ENCODE assay signal across 10 cellular contexts in genomic region chr19:2529473-2529918, GRCh38. TPM values are rescaled to one million over a fixed set of nuclear protein-coding genes. Genes with fewer than 3 reads are reported as not detected.
DNase-seq lines count a peak whose midpoint lies in the region; ATAC-seq, FAIRE-seq and TF ChIP-seq lines count a peak whose summit lies in the region.
"Had no signal": no experiment of that assay in that cellular context is flagged by ENCODE, and none has a peak within 500 bp of the region (broad histone marks: within the 10 kb centered on the region; RNA-seq: fewer than 3 reads in every experiment).

No MANE protein-coding gene starts in this region.

- in situ Hi-C loops in gastrocnemius medialis (cut with MboI; ENCODE audit: low sequenced_read_pairs in 4 of 4): no loop called here

- H3K27ac ChIP-seq in gastrocnemius medialis: peak overlapping the region in 3 of 4 donors; percentile 36 to 38 (median 36)

- ATAC-seq in gastrocnemius medialis (peak; percentile 91), GM18909 (IDR thresholded peaks at IDR 0.05; ENCODE audit: poor library complexity, unreplicated experiment) (no peak)

- peaks cover 15 to 18% of the 10 kb centered on the region in 2 donors for H3K4me1 ChIP-seq in gastrocnemius medialis

- no peak overlapping the region for H3K27ac Mint-ChIP-seq in progenitor cell of endocrine pancreas
- H3K27ac Mint-ChIP-seq: activated CD4-positive, alpha-beta T cell treated with anti-CD3 and anti-CD28 coated beads, Interleukin-2, amount 10 ng/mL, durations not matched to agents 24 days and 14 days had no signal

- no peaks in the 10 kb centered on the region for H3K9me3 ChIP-seq in gastrocnemius medialis

- no peaks in the 10 kb centered on the region for H3K27me3 Mint-ChIP-seq in progenitor cell of endocrine pancreas
- H3K27me3 Mint-ChIP-seq: activated CD4-positive, alpha-beta T cell treated with anti-CD3 and anti-CD28 coated beads, Interleukin-2, amount 10 ng/mL, durations not matched to agents 24 days and 14 days had no signal

- peaks cover 5% of the 10 kb centered on the region for H3K9me3 Mint-ChIP-seq in progenitor cell of endocrine pancreas (ENCODE audit: low read depth)
- H3K9me3 Mint-ChIP-seq: activated CD4-positive, alpha-beta T cell treated with anti-CD3 and anti-CD28 coated beads, Interleukin-2, amount 10 ng/mL, durations not matched to agents 24 days and 14 days had no signal

- no peak for TF ChIP-seq POLR2A in gastrocnemius medialis (IDR thresholded peaks at IDR 0.05)

- no peak for FAIRE-seq in GM19239 (lab: Jason Lieb, UNC)
- FAIRE-seq: colon had no signal

- peaks cover 9% of the 10 kb centered on the region for H3K4me1 Mint-ChIP-seq in progenitor cell of endocrine pancreas (ENCODE audit: low read depth)

- DNase-seq in GM06990 (ENCODE audit: extremely low read depth, insufficient read length) (peak; percentile 54), NCI-H774 (lab: John Stamatoyannopoulos, UW) (peak; percentile 21), epithelial cell of esophagus (ENCODE audit: low read depth) (peak; percentile 99), gastrocnemius medialis (peak; percentile 64 to 76), progenitor cell of endocrine pancreas (ENCODE audit: low spot score, unreplicated experiment) (no peak), GM19239 (ENCODE audit: insufficient read length, low spot score) (no peak)
- DNase-seq in effector CD8-positive, alpha-beta T cell (lab: John Stamatoyannopoulos, UW): no peak
- DNase-seq: activated CD4-positive, alpha-beta T cell treated with anti-CD3 and anti-CD28 coated beads, Interleukin-2, amount 10 ng/mL, durations not matched to agents 24 days and 14 days had no signal

- no peaks in the 10 kb centered on the region; the same call in 1 of the 2 replicates for H3K36me3 ChIP-seq in GM06990 (ENCODE audit: control insufficient read depth, insufficient read depth, low read length)
- no peaks in the 10 kb centered on the region for H3K36me3 ChIP-seq in gastrocnemius medialis

- peaks cover 2% of the 10 kb centered on the region for H3K36me3 Mint-ChIP-seq in progenitor cell of endocrine pancreas (ENCODE audit: insufficient read depth)

- intact Hi-C loops in gastrocnemius medialis (cut with DNase I; ENCODE audit: low total_unique reads): no loop called here

- H3K4me3 Mint-ChIP-seq in progenitor cell of endocrine pancreas (ENCODE audit: low read depth): no peak overlapping the region
- H3K4me3 Mint-ChIP-seq: activated CD4-positive, alpha-beta T cell treated with anti-CD3 and anti-CD28 coated beads, Interleukin-2, amount 10 ng/mL, durations not matched to agents 24 days and 14 days had no signal

- TF ChIP-seq CTCF in GM06990 (IDR thresholded peaks at IDR 0.05; ENCODE audit: insufficient read depth, low read length, poor library complexity, severe bottlenecking) (no peak), epithelial cell of esophagus (IDR thresholded peaks at IDR 0.05; ENCODE audit: insufficient read depth, low read depth, low read length, missing control alignments) (no peak), gastrocnemius medialis (IDR thresholded peaks at IDR 0.05 in 4 of 5, conservative IDR thresholded peaks at IDR 0.05 in 1 of 5) (no peak), progenitor cell of endocrine pancreas (IDR thresholded peaks at IDR 0.05; ENCODE audit: unreplicated experiment) (no peak)

- no peaks in the 10 kb centered on the region for H3K27me3 ChIP-seq in GM06990 (replicated peaks; ENCODE audit: control insufficient read depth, insufficient read depth, low read length)
- no peaks in the 10 kb centered on the region for H3K27me3 ChIP-seq in gastrocnemius medialis

- H3K4me3 ChIP-seq in GM06990 (replicated peaks; ENCODE audit: low read depth, low read length): no peak overlapping the region
- no peak overlapping the region for H3K4me3 ChIP-seq in epithelial cell of esophagus (ENCODE audit: low read length)
- no peak overlapping the region for H3K4me3 ChIP-seq in gastrocnemius medialis

RNA-seq across cellular contexts. Expression of gene GADD45B, which starts 53.6 kb away (rescaled TPM):
- 10 to 100 TPM; 32.2 to 48.7 (median 41.7) TPM for total RNA-seq in gastrocnemius medialis
- 4.9 and 5.1 TPM in 2 replicates for total RNA-seq in progenitor cell of endocrine pancreas

Comparison
In these comparisons a context has a peak if more than half of its experiments do, and no peak if none do; other contexts are left out.
1. DNase-seq: peak in GM06990 (single experiment), NCI-H774 (single experiment), epithelial cell of esophagus (single experiment) and gastrocnemius medialis (2 of 2); none in progenitor cell of endocrine pancreas (single experiment), effector CD8-positive, alpha-beta T cell (single experiment) and GM19239 (single experiment).